9 cellular contexts compared by ENCODE assay signal in the genomic region with DNA sequence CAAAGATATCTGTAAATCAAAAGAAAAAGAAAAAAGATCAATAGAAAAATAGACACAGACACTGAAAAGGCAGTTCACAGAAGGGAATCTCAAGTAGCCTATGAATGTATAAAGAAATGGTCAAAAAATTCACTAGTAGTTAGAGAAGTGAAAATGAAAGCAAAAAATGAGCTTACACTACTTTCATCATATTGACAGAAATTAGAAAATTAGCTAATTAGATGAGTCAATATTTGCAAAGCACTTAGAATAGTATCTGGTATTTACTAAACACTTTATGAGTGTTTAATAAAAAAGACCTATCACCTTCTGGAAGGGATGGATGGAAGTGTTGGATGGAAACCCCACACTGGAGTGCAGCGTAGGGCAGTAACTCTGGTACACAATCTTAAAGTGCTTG. TPM values are rescaled to one million over a fixed set of nuclear protein-coding genes. Genes with fewer than 3 reads are reported as not detected.
A peak's percentile ranks its signal among the peaks of the same experiment; 100 is the strongest.
DNase-seq lines count a peak whose midpoint lies in the region; ATAC-seq lines count a peak whose summit lies in the region.
"Had no signal": no experiment of that assay in that cellular context is flagged by ENCODE, and none has a peak within 500 bp of the region (broad histone marks: within the 10 kb centered on the region; RNA-seq: fewer than 3 reads in every experiment).

No MANE protein-coding gene starts in this region.

- H3K4me1 Mint-ChIP-seq in activated T-cell treated with anti-CD3 and anti-CD28 coated beads, Interleukin-2, amount 50 U/mL, for 72 hours (ENCODE audit: low read depth), result no peaks in the 10 kb centered on the region
- H3K4me1 Mint-ChIP-seq in T-cell, result peaks cover 0 to 11% (median 3%) of the 10 kb centered on the region in 3 donors
- peaks cover 13% of the 10 kb centered on the region for H3K4me1 Mint-ChIP-seq in stimulated activated memory B cell treated with anti-CD40 and anti-IgM and Interleukin-4, amounts not matched to agents 10 μg/mL and 1 μg/mL and 100 μg/mL, for 72 hours

- H3K27ac Mint-ChIP-seq in activated T-cell treated with anti-CD3 and anti-CD28 coated beads, Interleukin-2, amount 50 U/mL, for 72 hours, result peak overlapping the region; percentile 97
- peak overlapping the region; percentile 59 to 70 for H3K27ac Mint-ChIP-seq in T-cell
- no peak overlapping the region for H3K27ac Mint-ChIP-seq in stimulated activated memory B cell treated with anti-CD40 and anti-IgM and Interleukin-4, amounts not matched to agents 10 μg/mL and 1 μg/mL and 100 μg/mL, for 72 hours

- POLR2A ChIA-PET in T-cell (lab: Charles Lee), result interaction anchor here (0.5 to 1.9 kb wide), 7 partner anchors 8 to 260 kb away, joined by 3 to 15 read pairs (median 3); a partner anchor contains a TSS

- H3K9me3 Mint-ChIP-seq in activated T-cell treated with anti-CD3 and anti-CD28 coated beads, Interleukin-2, amount 50 U/mL, for 72 hours, result no peaks in the 10 kb centered on the region
- no peaks in the 10 kb centered on the region for H3K9me3 Mint-ChIP-seq in T-cell
- no peaks in the 10 kb centered on the region for H3K9me3 Mint-ChIP-seq in stimulated activated memory B cell treated with anti-CD40 and anti-IgM and Interleukin-4, amounts not matched to agents 10 μg/mL and 1 μg/mL and 100 μg/mL, for 72 hours

- no peaks in the 10 kb centered on the region for H3K36me3 Mint-ChIP-seq in activated T-cell treated with anti-CD3 and anti-CD28 coated beads, Interleukin-2, amount 50 U/mL, for 72 hours (ENCODE audit: insufficient read depth in 2 of 2)
- no peaks in the 10 kb centered on the region for H3K36me3 Mint-ChIP-seq in T-cell
- H3K36me3 Mint-ChIP-seq in stimulated activated memory B cell treated with anti-CD40 and anti-IgM and Interleukin-4, amounts not matched to agents 10 μg/mL and 1 μg/mL and 100 μg/mL, for 72 hours, result no peaks in the 10 kb centered on the region

- H3K27me3 Mint-ChIP-seq in activated T-cell treated with anti-CD3 and anti-CD28 coated beads, Interleukin-2, amount 50 U/mL, for 72 hours (ENCODE audit: low read depth), result no peaks in the 10 kb centered on the region
- H3K27me3 Mint-ChIP-seq in T-cell, result no peaks in the 10 kb centered on the region
- no peaks in the 10 kb centered on the region for H3K27me3 Mint-ChIP-seq in stimulated activated memory B cell treated with anti-CD40 and anti-IgM and Interleukin-4, amounts not matched to agents 10 μg/mL and 1 μg/mL and 100 μg/mL, for 72 hours

- DNase-seq in activated T-cell treated with anti-CD3 and anti-CD28 coated beads, Interleukin-2, amount 50 U/mL, for 72 hours, result no peak
- DNase-seq in activated T-cell treated with anti-CD3 and anti-CD28 coated beads for 4 hours, result no peak
- DNase-seq in T-cell, result no peak
- DNase-seq in NCI-H1092 (lab: John Stamatoyannopoulos, UW), result no peak
- DNase-seq in NCI-H187 (lab: John Stamatoyannopoulos, UW), result no peak
- DNase-seq in SKM-1 (lab: John Stamatoyannopoulos, UW; ENCODE audit: unreplicated experiment), result no peak
- DNase-seq: stimulated activated CD4-positive, alpha-beta T cell treated with anti-CD3 and anti-CD28 coated beads, Interleukin-15, amount 100 ng/mL, for 24 hours had no signal

- CTCF ChIA-PET in T-cell (lab: Charles Lee), result interaction anchor here (0.6 to 6.0 kb wide), 20 partner anchors 11 to 231 kb away, joined by 3 to 167 read pairs (median 8); a partner anchor contains a TSS

- no peak overlapping the region for H3K4me3 Mint-ChIP-seq in activated T-cell treated with anti-CD3 and anti-CD28 coated beads, Interleukin-2, amount 50 U/mL, for 72 hours
- peak overlapping the region in 2 of 3 donors; percentile 19 to 47 for H3K4me3 Mint-ChIP-seq in T-cell
- peak overlapping the region; percentile 40 for H3K4me3 Mint-ChIP-seq in stimulated activated memory B cell treated with anti-CD40 and anti-IgM and Interleukin-4, amounts not matched to agents 10 μg/mL and 1 μg/mL and 100 μg/mL, for 72 hours

- peak in 1 of 2 donors; percentile 21 for ATAC-seq in activated T-cell treated with anti-CD3 and anti-CD28 coated beads, Interleukin-2, amount 50 U/mL, for 72 hours (replicated peaks in 1 of 2)
- ATAC-seq in HG03175 (IDR thresholded peaks at IDR 0.05; ENCODE audit: unreplicated experiment) (peak; percentile 17), T-cell (replicated peaks in 1 of 4) (no peak)
- ATAC-seq in stimulated activated memory B cell treated with anti-CD40 and anti-IgM and Interleukin-4, amounts not matched to agents 10 μg/mL and 1 μg/mL and 100 μg/mL, for 72 hours, result no peak

RNA-seq across cellular contexts. Expression of a gene that starts 1.7 kb away (rescaled TPM):
- total RNA-seq in activated T-cell treated with anti-CD3 and anti-CD28 coated beads, Interleukin-2, amount 50 U/mL, for 72 hours, result 1 to 10 TPM in 1 of 2 donors, under 1 TPM in 1; 0.72 to 1.1 TPM
- not detected for total RNA-seq in T-cell

RNA-seq across cellular contexts. Expression of a gene that starts 13.7 kb away (rescaled TPM):
- total RNA-seq in activated T-cell treated with anti-CD3 and anti-CD28 coated beads, Interleukin-2, amount 50 U/mL, for 72 hours, result 10 to 100 TPM; 27.8 to 29.7 TPM
- 10 to 100 TPM; 16.9 to 98.5 (median 25.0) TPM for total RNA-seq in T-cell

Comparison
In these comparisons a context has a peak if more than half of its experiments do, and no peak if none do; other contexts are left out.
1. H3K4me3 Mint-ChIP-seq: peak in T-cell (2 of 3) and stimulated activated memory B cell treated with anti-CD40 and anti-IgM and Interleukin-4, amounts not matched to agents 10 μg/mL and 1 μg/mL and 100 μg/mL, for 72 hours (single experiment); none in activated T-cell treated with anti-CD3 and anti-CD28 coated beads, Interleukin-2, amount 50 U/mL, for 72 hours (0 of 2).